ENCODE assay signal across 20 cellular contexts in genomic region chr3:151775314-151776258, GRCh38. TPM values are rescaled to one million over a fixed set of nuclear protein-coding genes. Genes with fewer than 3 reads are reported as not detected.
A peak's percentile ranks its signal among the peaks of the same experiment; 100 is the strongest.
DNase-seq lines count a peak whose midpoint lies in the region; ATAC-seq and TF ChIP-seq lines count a peak whose summit lies in the region.
"Had no signal": no experiment of that assay in that cellular context is flagged by ENCODE, and none has a peak within 500 bp of the region (broad histone marks: within the 10 kb centered on the region; RNA-seq: fewer than 3 reads in every experiment).

No MANE protein-coding gene starts in this region.

- TF ChIP-seq POLR2A in thyroid gland (IDR thresholded peaks at IDR 0.05) = no peak

- DNase-seq in SK-N-SH (no peak), NCI-H1105 treated with DMSO at 0.1 percent for 48 hours (lab: John Stamatoyannopoulos, UW) (peak; percentile 56), dermis blood vessel endothelial cell (peak; percentile 33), thyroid gland (no peak), SHP77 (lab: John Stamatoyannopoulos, UW) (no peak)
- DNase-seq: ACHN; CD4-positive, alpha-beta T cell; GDM1; GOT3; IMR-90; Kasumi-1; NCI-H1417; NCI-H2029 treated with DMSO at 0.1 percent for 48 hours; NCI-H524 had no signal

- CTCF ChIA-PET in SK-N-SH (lab: Yijun Ruan, JAX) = interaction anchor here (0.9 kb wide), 1 partner anchor 63 kb away, joined by 3 read pairs; no protein-coding TSS in a partner anchor

- TF ChIP-seq RAD21 in SK-N-SH (IDR thresholded peaks at IDR 0.05; ENCODE audit: low read length) = no peak

- H3K4me2 ChIP-seq in SK-N-SH = no peak overlapping the region

- TF ChIP-seq EP300 in SK-N-SH (IDR thresholded peaks at IDR 0.05; ENCODE audit: borderline replicate concordance in 1 of 2, low read depth in 1 of 2, low read length in 1 of 2) = no peak

- H2AFZ ChIP-seq in SK-N-SH (ENCODE audit: low read depth) = peak overlapping the region; percentile 37; the same call in 1 of the 2 replicates

- POLR2A ChIA-PET in SK-N-SH (lab: Yijun Ruan, JAX) = no interaction called here

- no peaks in the 10 kb centered on the region for H3K9me2 ChIP-seq in SK-N-SH

- H3K4me3 ChIP-seq in SK-N-SH (ENCODE audit: low read depth in 2 of 2, low read length in 1 of 2) (no peak overlapping the region), thyroid gland (replicated peaks in 1 of 3) (no peak overlapping the region)
- H3K4me3 ChIP-seq: GM12878, SJSA1 had no signal

- no peaks in the 10 kb centered on the region for H4K20me1 ChIP-seq in SK-N-SH (ENCODE audit: insufficient read depth)

- TF ChIP-seq CTCF in SK-N-SH (IDR thresholded peaks at IDR 0.05) (no peak), thyroid gland (IDR thresholded peaks at IDR 0.05) (no peak)

- H3K36me3 ChIP-seq in SK-N-SH (replicated peaks in 1 of 2; ENCODE audit: control insufficient read depth in 1 of 2, insufficient read depth in 2 of 2, low read length in 1 of 2) (peaks cover 0 to 16% of the 10 kb centered on the region in 2 experiments), thyroid gland (no peaks in the 10 kb centered on the region)
- H3K36me3 ChIP-seq: SJSA1 had no signal

- no peak for ATAC-seq in SK-N-SH treated with all-trans-retinoic acid at 6 μM for 48 hours
- ATAC-seq in GM21737 (IDR thresholded peaks at IDR 0.05; ENCODE audit: unreplicated experiment) = no peak
- no peak for ATAC-seq in HG02610 (IDR thresholded peaks at IDR 0.05; ENCODE audit: unreplicated experiment)
- ATAC-seq: GM12878 had no signal

- 33% methylated on average over 4 of the region's 4 CpGs for WGBS in SK-N-SH (ENCODE audit: low lambda C conversion rate)
- WGBS in thyroid gland, 2 donors = 49 to 58% methylated on average over 4 of the region's 4 CpGs

- no peaks in the 10 kb centered on the region for H3K27me3 ChIP-seq in SK-N-SH (ENCODE audit: insufficient read depth)
- no peaks in the 10 kb centered on the region for H3K27me3 ChIP-seq in thyroid gland
- H3K27me3 ChIP-seq: SJSA1 had no signal

- H3K9ac ChIP-seq in SK-N-SH = no peak overlapping the region

- H3K4me1 ChIP-seq in SK-N-SH (ENCODE audit: control insufficient read depth in 1 of 2, insufficient read depth in 2 of 2, low read depth in 1 of 2, low read length in 1 of 2) (peaks cover 0 to 8% of the 10 kb centered on the region in 2 experiments; a peak in 2 of 4 replicates), thyroid gland (peaks cover 23 to 28% of the 10 kb centered on the region in 2 donors)

- intact Hi-C loops in thyroid gland (cut with DNase I) = no loop called here

- H3F3A ChIP-seq in SK-N-SH (replicated peaks; ENCODE audit: insufficient read depth) = no peaks in the 10 kb centered on the region

- H3K9me3 ChIP-seq in SK-N-SH (no peaks in the 10 kb centered on the region), thyroid gland (no peaks in the 10 kb centered on the region)
- H3K9me3 ChIP-seq: SJSA1 had no signal

- H3K27ac ChIP-seq in SK-N-SH (ENCODE audit: low read depth in 2 of 2, low read length in 1 of 2) (peak overlapping the region in 1 of 2 experiments; percentile 20; a peak in 2 of 4 replicates), thyroid gland (peak overlapping the region; percentile 7 to 42 (median 33))
- H3K27ac ChIP-seq: RWPE1, SJSA1 had no signal

- H3K79me2 ChIP-seq in SK-N-SH (ENCODE audit: insufficient read depth) = peaks cover 64% of the 10 kb centered on the region

TF ChIP-seq in SK-N-SH, 30 proteins besides CTCF, POLR2A, EP300 and RAD21:
- TF ChIP-seq TAF1 (IDR thresholded peaks at IDR 0.05; ENCODE audit: borderline replicate concordance, low read depth, low read length) (no peak), SIN3A (IDR thresholded peaks at IDR 0.05; ENCODE audit: borderline replicate concordance, low read depth, low read length) (no peak)

TF ChIP-seq in SK-N-SH treated with all-trans-retinoic acid at 6 μM for 48 hours, 23 proteins besides CTCF, POLR2A, EP300 and RAD21:
- TF ChIP-seq TSHZ2 (CRISPR knock-in tag; IDR thresholded peaks at IDR 0.05) (no peak), TOX (CRISPR knock-in tag; IDR thresholded peaks at IDR 0.05; ENCODE audit: borderline replicate concordance) (no peak), ESRRG (CRISPR knock-in tag; IDR thresholded peaks at IDR 0.05) (no peak), TCF4 (CRISPR knock-in tag; IDR thresholded peaks at IDR 0.05; ENCODE audit: borderline replicate concordance) (no peak), OSR1 (CRISPR knock-in tag; IDR thresholded peaks at IDR 0.05) (no peak), CSDC2 (CRISPR knock-in tag; IDR thresholded peaks at IDR 0.05) (no peak)

RNA-seq across cellular contexts. Expression of gene AADAC, which starts 38.3 kb away (rescaled TPM):
- polyA plus RNA-seq in SK-N-SH (2012; rRNA removed) = 1.2 and 3.5 TPM in 2 replicates
- 0.39 and 0.64 TPM in 2 replicates for polyA plus RNA-seq in SK-N-SH (2012; cell fraction: cytosol; rRNA removed)
- 7.0 and 16.3 TPM in 2 replicates for polyA plus RNA-seq in SK-N-SH (2012; cell fraction: nucleus; rRNA removed)
- total RNA-seq in dermis blood vessel endothelial cell (0.19 TPM in 1 of 2 replicates, not detected in the other), thyroid gland (not detected)
- total RNA-seq: CD4-positive, alpha-beta T cell; IMR-90 had no signal
- polyA plus RNA-seq: GM12878, IMR-90 had no signal

RNA-seq across cellular contexts. Expression of gene AADACL2, which starts 41.9 kb away (rescaled TPM):
- polyA plus RNA-seq in SK-N-SH (2012; rRNA removed) = not detected in 2 replicates
- polyA plus RNA-seq in SK-N-SH (2012; cell fraction: cytosol; rRNA removed) = not detected in 2 replicates
- polyA plus RNA-seq in SK-N-SH (2012; cell fraction: nucleus; rRNA removed) = not detected in 2 replicates
- total RNA-seq in dermis blood vessel endothelial cell (not detected in 2 replicates), thyroid gland (not detected)
- total RNA-seq: CD4-positive, alpha-beta T cell; GM12878; IMR-90; SJSA1 had no signal
- polyA plus RNA-seq: GM12878, IMR-90 had no signal

Comparison
In these comparisons a context has a peak if more than half of its experiments do, and no peak if none do; other contexts are left out.
1. DNase-seq: peak in NCI-H1105 treated with DMSO at 0.1 percent for 48 hours (single experiment) and dermis blood vessel endothelial cell (single experiment); none in SK-N-SH (single experiment), thyroid gland (0 of 2) and SHP77 (0 of 2).